In the genomic region with DNA sequence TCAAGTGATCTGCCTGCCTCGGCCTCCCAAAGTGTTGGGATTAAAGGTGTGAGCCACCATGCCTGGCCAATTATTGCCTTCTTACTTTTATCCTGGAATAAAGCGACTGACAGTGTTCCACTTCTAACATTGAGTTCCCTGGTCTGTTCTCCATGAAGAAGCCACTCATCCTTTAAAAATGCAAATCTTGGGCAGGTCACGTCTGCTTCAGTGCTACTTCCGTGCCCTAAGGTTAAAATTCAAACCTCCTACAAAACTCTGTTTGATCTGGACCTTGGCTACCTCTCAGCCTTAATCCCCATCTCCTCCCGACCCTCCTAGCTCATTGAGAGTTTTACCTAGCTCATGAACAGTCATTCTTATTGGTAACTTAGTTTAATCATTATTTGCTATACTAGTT, we compare ENCODE assay signal across 23 cellular contexts. TPM values are rescaled to one million over a fixed set of nuclear protein-coding genes. Genes with fewer than 3 reads are reported as not detected.
DNase-seq lines count a peak whose midpoint lies in the region; ATAC-seq and TF ChIP-seq lines count a peak whose summit lies in the region.
"Had no signal": no experiment of that assay in that cellular context is flagged by ENCODE, and none has a peak within 500 bp of the region (broad histone marks: within the 10 kb centered on the region; RNA-seq: fewer than 3 reads in every experiment).

No MANE protein-coding gene starts in this region.

- H3K36me3 Mint-ChIP-seq in CD8-positive, alpha-beta T cell = no peaks in the 10 kb centered on the region
- H3K36me3 Mint-ChIP-seq: CD14-positive monocyte; CD4-positive, alpha-beta memory T cell had no signal

- H4K20me1 ChIP-seq in PC-9 (ENCODE audit: insufficient read depth) = no peaks in the 10 kb centered on the region
- H4K20me1 ChIP-seq: BLaER1 treated with 17β-estradiol and CSF1 and Interleukin-3, amounts not matched to agents 10 nM and 100 nM had no signal

- POLR2A ChIA-PET in PC-9 (lab: Charles Lee; ENCODE audit: unreplicated experiment) = no interaction called here
- POLR2A ChIA-PET in CD8-positive, alpha-beta T cell (lab: Charles Lee) = no interaction called here

- DNase-seq in ELF-1 (ENCODE audit: low read depth, low spot score) (peak; percentile 27), M059J (ENCODE audit: low read depth) (peak; percentile 75), PC-9 (peak in 1 of 2 experiments; percentile 87), kidney tubule cell (ENCODE audit: low spot score) (peak; percentile 75), MV-4-11 (lab: John Stamatoyannopoulos, UW) (no peak), HAP-1 (ENCODE audit: low spot score in 2 of 2) (no peak)
- DNase-seq in CD8-positive, alpha-beta T cell = no peak
- DNase-seq: 8988T; ACHN; AML-193; BE2C; Caco-2; CD4-positive, alpha-beta memory T cell; DMS153; DND-41; GDM1; GM23248; H9; HFFc6 had no signal

- H3F3A ChIP-seq in PC-9 (ENCODE audit: insufficient read depth, low read depth) = peaks cover 13% of the 10 kb centered on the region; the same call in 1 of the 2 replicates

- no peaks in the 10 kb centered on the region for H3K9me2 ChIP-seq in PC-9 (ENCODE audit: insufficient read depth)

- peaks cover 24% of the 10 kb centered on the region for H3K4me1 ChIP-seq in PC-9 (replicated peaks; ENCODE audit: insufficient read depth)
- H3K4me1 ChIP-seq in HAP-1 = no peaks in the 10 kb centered on the region
- H3K4me1 ChIP-seq in CD8-positive, alpha-beta T cell (ENCODE audit: insufficient read depth, low read length) = no peaks in the 10 kb centered on the region
- H3K4me1 ChIP-seq: A549; BE2C; BLaER1 treated with 17β-estradiol and CSF1 and Interleukin-3, amounts not matched to agents 10 nM and 100 nM; Caco-2 had no signal

- H3K4me3 ChIP-seq in PC-9 (no peak overlapping the region), HAP-1 (no peak overlapping the region)
- H3K4me3 ChIP-seq in CD8-positive, alpha-beta T cell (ENCODE audit: low read depth, low read length) = no peak overlapping the region
- H3K4me3 ChIP-seq: A549; BLaER1 treated with 17β-estradiol and CSF1 and Interleukin-3, amounts not matched to agents 10 nM and 100 nM; GM12878; GM23248 had no signal

- in situ Hi-C loops in HAP-1 (cut with MboI; ENCODE audit: low sequenced_read_pairs) = no loop called here

- BruUV-seq in PC-9 (replicated peaks; lab: Mats Ljungman, UMichigan) = no TSS peak

- H3K9me3 ChIP-seq in PC-9 (ENCODE audit: insufficient read depth, low read depth) (no peaks in the 10 kb centered on the region), HAP-1 (no peaks in the 10 kb centered on the region)
- H3K9me3 ChIP-seq in CD8-positive, alpha-beta T cell (ENCODE audit: low read length) = no peaks in the 10 kb centered on the region
- H3K9me3 ChIP-seq: A549; BE2C; BLaER1 treated with 17β-estradiol and CSF1 and Interleukin-3, amounts not matched to agents 10 nM and 100 nM; Caco-2 had no signal

- H3K27me3 Mint-ChIP-seq in CD8-positive, alpha-beta T cell (ENCODE audit: low read depth) = peaks cover 19% of the 10 kb centered on the region

- H3K79me2 ChIP-seq in PC-9 (ENCODE audit: low read depth) = no peaks in the 10 kb centered on the region

- intact Hi-C loops in PC-9 (cut with micrococcal nuclease; ENCODE audit: unreplicated experiment) = no loop called here
- intact Hi-C loops in CD8-positive, alpha-beta T cell (cut with DNase I, micrococcal nuclease) = no loop called here

- H3K4me3 Mint-ChIP-seq in CD8-positive, alpha-beta T cell = no peak overlapping the region
- H3K4me3 Mint-ChIP-seq: CD14-positive monocyte; CD4-positive, alpha-beta memory T cell; H9; HFFc6 had no signal

- H3K27me3 ChIP-seq in PC-9 (ENCODE audit: insufficient read depth, low read depth) (no peaks in the 10 kb centered on the region), HAP-1 (ENCODE audit: low read depth) (no peaks in the 10 kb centered on the region)
- H3K27me3 ChIP-seq in CD8-positive, alpha-beta T cell (ENCODE audit: insufficient read depth, low read length) = no peaks in the 10 kb centered on the region
- H3K27me3 ChIP-seq: BE2C; BLaER1 treated with 17β-estradiol and CSF1 and Interleukin-3, amounts not matched to agents 10 nM and 100 nM had no signal

- no peaks in the 10 kb centered on the region for H3K9me3 Mint-ChIP-seq in CD8-positive, alpha-beta T cell
- H3K9me3 Mint-ChIP-seq: H9, HFFc6 had no signal

- peak overlapping the region; percentile 16 for H3K27ac ChIP-seq in PC-9
- no peak overlapping the region for H3K27ac ChIP-seq in CD8-positive, alpha-beta T cell (ENCODE audit: low read depth, low read length)
- H3K27ac ChIP-seq: A549; BLaER1 treated with 17β-estradiol and CSF1 and Interleukin-3, amounts not matched to agents 10 nM and 100 nM; GM23248 had no signal

- H3K4me2 ChIP-seq in PC-9 = peak overlapping the region; percentile 27; the same call in 1 of the 2 replicates
- H3K4me2 ChIP-seq: A549; BLaER1 treated with 17β-estradiol and CSF1 and Interleukin-3, amounts not matched to agents 10 nM and 100 nM had no signal

- ATAC-seq in CD8-positive, alpha-beta T cell = no peak
- ATAC-seq: A549, GM12878 had no signal

- H3K27ac Mint-ChIP-seq in CD8-positive, alpha-beta T cell = no peak overlapping the region
- H3K27ac Mint-ChIP-seq: CD14-positive monocyte; CD4-positive, alpha-beta memory T cell; H9; HFFc6 had no signal

- H2AFZ ChIP-seq in PC-9 = 0 out of 2 replicates have a peak overlapping the region, but pooled peaks have one; percentile 20
- H2AFZ ChIP-seq: GM23248 had no signal

- no peak for TF ChIP-seq CTCF in PC-9 (conservative IDR thresholded peaks at IDR 0.05)
- TF ChIP-seq CTCF in CD8-positive, alpha-beta T cell (IDR thresholded peaks at IDR 0.05) = no peak

- CTCF ChIA-PET in PC-9 (lab: Charles Lee) = no interaction called here
- CTCF ChIA-PET in CD8-positive, alpha-beta T cell (lab: Charles Lee) = interaction anchor here (1.0 kb wide), 1 partner anchor 73 kb away, joined by 3 read pairs; no protein-coding TSS in a partner anchor

- H3K36me3 ChIP-seq in PC-9 (ENCODE audit: low read depth) (no peaks in the 10 kb centered on the region), HAP-1 (replicated peaks) (no peaks in the 10 kb centered on the region)
- no peaks in the 10 kb centered on the region for H3K36me3 ChIP-seq in CD8-positive, alpha-beta T cell (ENCODE audit: insufficient read depth, low read length)
- H3K36me3 ChIP-seq: BE2C; BLaER1 treated with 17β-estradiol and CSF1 and Interleukin-3, amounts not matched to agents 10 nM and 100 nM had no signal

- H3K4me1 Mint-ChIP-seq in CD8-positive, alpha-beta T cell (ENCODE audit: low read depth) = no peaks in the 10 kb centered on the region
- H3K4me1 Mint-ChIP-seq: CD14-positive monocyte; CD4-positive, alpha-beta memory T cell had no signal

RNA-seq across cellular contexts. Expression of a gene that starts 9.6 kb away (rescaled TPM):
- total RNA-seq in M059J (2014; rRNA removed; shearing (Covaris generic)) = 0.10 and 0.34 TPM in 2 replicates
- total RNA-seq in PC-9 (2021) = 64.5 and 80.5 TPM in 2 replicates
- under 1 TPM in 1 of 2 experiments, not detected in 1; 0.05 TPM for total RNA-seq in CD8-positive, alpha-beta T cell
- total RNA-seq: CD4-positive, alpha-beta memory T cell; GM23248; HFFc6 had no signal

Comparison
In these comparisons a context has a peak if more than half of its experiments do, and no peak if none do; other contexts are left out.
1. DNase-seq: peak in ELF-1 (single experiment), M059J (single experiment) and kidney tubule cell (single experiment); none in MV-4-11 (single experiment), HAP-1 (0 of 2) and CD8-positive, alpha-beta T cell (0 of 7).
2. RNA of a gene that starts 9.6 kb away (total RNA-seq): 64.5 to 80.5 TPM in PC-9; 0.10 to 0.34 TPM in M059J and 0.05 TPM in CD8-positive, alpha-beta T cell; every median in the first group is over 10 times any median in the second.